In the genomic region with DNA sequence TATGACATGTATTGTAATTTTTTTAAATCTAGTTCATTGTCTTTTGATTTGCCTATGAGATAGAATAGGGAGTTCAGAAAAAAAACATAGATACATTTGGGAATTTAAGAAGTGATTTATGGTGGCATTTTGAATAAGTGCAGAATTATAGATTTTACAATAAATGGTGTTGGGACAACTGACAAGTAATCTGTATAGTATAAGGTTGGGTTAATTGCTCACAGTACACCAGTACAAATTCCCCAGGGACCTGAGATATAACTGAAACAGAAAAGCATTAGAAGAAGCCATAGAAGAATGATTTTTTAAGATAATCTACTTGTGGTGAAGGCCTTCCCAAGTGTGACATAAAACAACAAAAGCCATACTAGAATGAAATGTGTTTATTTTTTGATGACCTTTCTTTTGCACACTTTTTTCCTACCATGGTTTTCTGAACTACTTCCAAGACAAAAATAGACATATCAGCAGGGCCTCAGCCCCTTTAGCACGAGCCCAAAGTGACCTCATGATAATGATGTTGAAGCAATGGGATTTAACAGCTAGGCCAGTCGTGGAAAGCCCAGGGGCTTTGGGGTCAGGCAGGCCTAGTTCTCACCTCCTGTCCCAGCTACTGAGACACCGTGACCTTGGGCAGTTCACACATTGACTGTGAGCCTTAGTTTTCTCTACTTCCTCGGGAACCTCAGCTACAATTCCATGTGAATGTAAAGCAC, we compare ENCODE assay signal across 24 cellular contexts.
"Had no signal": no experiment of that assay in that cellular context is flagged by ENCODE, and none has a peak within 500 bp of the region (broad histone marks: within the 10 kb centered on the region; RNA-seq: fewer than 3 reads in every experiment).

No MANE protein-coding gene starts in this region.

- H3K4me3 ChIP-seq: colonic mucosa, dorsolateral prefrontal cortex, esophagus muscularis mucosa, left ventricle myocardium inferior, neural progenitor cell, suprapubic skin, transverse colon, uterus had no signal

- H3K4me3 Mint-ChIP-seq: activated B cell treated with CpG ODN at 0.5 μM for 24 hours; activated CD4-positive, alpha-beta T cell treated with anti-CD3 and anti-CD28 coated beads for 36 hours; activated naive CD8-positive, alpha-beta T cell treated with anti-CD3 and anti-CD28 coated beads for 36 hours; central memory CD8-positive, alpha-beta T cell; effector memory CD8-positive, alpha-beta T cell; naive thymus-derived CD8-positive, alpha-beta T cell; neural progenitor cell; stimulated activated effector memory CD8-positive, alpha-beta T cell treated with anti-CD3 and anti-CD28 coated beads, Interleukin-12 subunit alpha, Interleukin-12 subunit beta, amount 100 ng/mL, for 72 hours; stimulated activated naive CD8-positive, alpha-beta T cell treated with anti-CD3 and anti-CD28 coated beads, Interleukin-15, amount 100 ng/mL, for 72 hours; T-helper 1 cell treated with Interleukin-12 subunit alpha and Interleukin-12 subunit beta and Interleukin-4 antibody, amounts not matched to agents 30 μg/mL and 1 μg/mL, for 36 hours had no signal

- H3K36me3 ChIP-seq: colonic mucosa, esophagus muscularis mucosa, left ventricle myocardium inferior, neural progenitor cell, suprapubic skin, transverse colon, uterus had no signal

- FAIRE-seq: astrocyte, small intestine had no signal

- H3K4me1 Mint-ChIP-seq: activated B cell treated with CpG ODN at 0.5 μM for 24 hours; activated CD4-positive, alpha-beta T cell treated with anti-CD3 and anti-CD28 coated beads for 36 hours; activated naive CD8-positive, alpha-beta T cell treated with anti-CD3 and anti-CD28 coated beads for 36 hours; central memory CD8-positive, alpha-beta T cell; naive thymus-derived CD8-positive, alpha-beta T cell; stimulated activated effector memory CD8-positive, alpha-beta T cell treated with anti-CD3 and anti-CD28 coated beads, Interleukin-12 subunit alpha, Interleukin-12 subunit beta, amount 100 ng/mL, for 72 hours; stimulated activated naive CD8-positive, alpha-beta T cell treated with anti-CD3 and anti-CD28 coated beads, Interleukin-15, amount 100 ng/mL, for 72 hours had no signal

- H3K9ac ChIP-seq: neural progenitor cell had no signal

- DNase-seq: activated B cell treated with CpG ODN at 0.5 μM for 24 hours; activated CD4-positive, alpha-beta T cell treated with anti-CD3 and anti-CD28 coated beads for 36 hours; activated CD4-positive, alpha-beta T cell treated with anti-CD3 and anti-CD28 coated beads, Interleukin-2, amount 50 U/mL, for 48 hours; activated naive CD4-positive, alpha-beta T cell treated with Interleukin-2 at 50 U/mL for 16 hours; activated naive CD8-positive, alpha-beta T cell treated with anti-CD3 and anti-CD28 coated beads for 36 hours; activated T-cell treated with anti-CD3 and anti-CD28 coated beads, Interleukin-2, amount 50 U/mL, for 48 hours; colonic mucosa; dorsolateral prefrontal cortex; effector memory CD8-positive, alpha-beta T cell; hippocampal formation; left ventricle myocardium inferior; naive thymus-derived CD8-positive, alpha-beta T cell; small intestine; stimulated activated CD4-positive, alpha-beta T cell treated with anti-CD3 and anti-CD28 coated beads, Interleukin-2, amount 100 ng/mL, for 24 hours; stimulated activated naive CD8-positive, alpha-beta T cell treated with anti-CD3 and anti-CD28 coated beads, Interleukin-15, amount 100 ng/mL, for 72 hours; transverse colon; uterus had no signal

- H3K4me2 ChIP-seq: neural progenitor cell had no signal

- H3K27ac ChIP-seq: colonic mucosa, dorsolateral prefrontal cortex, esophagus muscularis mucosa, left ventricle myocardium inferior, neural progenitor cell, suprapubic skin, transverse colon, uterus had no signal

- H3K27me3 Mint-ChIP-seq: activated B cell treated with CpG ODN at 0.5 μM for 24 hours; activated CD4-positive, alpha-beta T cell treated with anti-CD3 and anti-CD28 coated beads for 36 hours; activated naive CD8-positive, alpha-beta T cell treated with anti-CD3 and anti-CD28 coated beads for 36 hours; central memory CD8-positive, alpha-beta T cell; effector memory CD8-positive, alpha-beta T cell; naive thymus-derived CD8-positive, alpha-beta T cell; stimulated activated naive CD8-positive, alpha-beta T cell treated with anti-CD3 and anti-CD28 coated beads, Interleukin-15, amount 100 ng/mL, for 72 hours had no signal

- H3K27ac Mint-ChIP-seq: activated B cell treated with CpG ODN at 0.5 μM for 24 hours; activated CD4-positive, alpha-beta T cell treated with anti-CD3 and anti-CD28 coated beads for 36 hours; activated naive CD8-positive, alpha-beta T cell treated with anti-CD3 and anti-CD28 coated beads for 36 hours; effector memory CD8-positive, alpha-beta T cell; neural progenitor cell; stimulated activated effector memory CD8-positive, alpha-beta T cell treated with anti-CD3 and anti-CD28 coated beads, Interleukin-12 subunit alpha, Interleukin-12 subunit beta, amount 100 ng/mL, for 72 hours; stimulated activated naive CD8-positive, alpha-beta T cell treated with anti-CD3 and anti-CD28 coated beads, Interleukin-15, amount 100 ng/mL, for 72 hours; T-helper 1 cell treated with Interleukin-12 subunit alpha and Interleukin-12 subunit beta and Interleukin-4 antibody, amounts not matched to agents 30 μg/mL and 1 μg/mL, for 36 hours had no signal

- H3K36me3 Mint-ChIP-seq: activated naive CD8-positive, alpha-beta T cell treated with anti-CD3 and anti-CD28 coated beads for 36 hours; naive thymus-derived CD8-positive, alpha-beta T cell; neural progenitor cell; stimulated activated effector memory CD8-positive, alpha-beta T cell treated with anti-CD3 and anti-CD28 coated beads, Interleukin-12 subunit alpha, Interleukin-12 subunit beta, amount 100 ng/mL, for 72 hours had no signal

- H3K4me1 ChIP-seq: colonic mucosa, neural progenitor cell, suprapubic skin, uterus had no signal

- H2AFZ ChIP-seq: neural progenitor cell had no signal

- ATAC-seq: activated CD4-positive, alpha-beta T cell treated with anti-CD3 and anti-CD28 coated beads for 36 hours; effector memory CD8-positive, alpha-beta T cell; naive thymus-derived CD8-positive, alpha-beta T cell; stimulated activated effector memory CD8-positive, alpha-beta T cell treated with anti-CD3 and anti-CD28 coated beads, Interleukin-12 subunit alpha, Interleukin-12 subunit beta, amount 100 ng/mL, for 72 hours; stimulated activated naive CD8-positive, alpha-beta T cell treated with anti-CD3 and anti-CD28 coated beads, Interleukin-15, amount 100 ng/mL, for 72 hours had no signal

- H3K27me3 ChIP-seq: colonic mucosa, dorsolateral prefrontal cortex, esophagus muscularis mucosa, neural progenitor cell, suprapubic skin, transverse colon, uterus had no signal

- H3K9me3 ChIP-seq: colonic mucosa, esophagus muscularis mucosa, left ventricle myocardium inferior, suprapubic skin, transverse colon, uterus had no signal
